Comparison of ENCODE assay signal across 34 cellular contexts in genomic region chr14:94401083-94401482, GRCh38. TPM values are rescaled to one million over a fixed set of nuclear protein-coding genes. Genes with fewer than 3 reads are reported as not detected.
A peak's percentile ranks its signal among the peaks of the same experiment; 100 is the strongest.
DNase-seq lines count a peak whose midpoint lies in the region; ATAC-seq, FAIRE-seq and TF ChIP-seq lines count a peak whose summit lies in the region.
"Had no signal": no experiment of that assay in that cellular context is flagged by ENCODE, and none has a peak within 500 bp of the region (broad histone marks: within the 10 kb centered on the region; RNA-seq: fewer than 3 reads in every experiment).

No MANE protein-coding gene starts in this region.

- H3K4me3 Mint-ChIP-seq in natural killer cell treated with Interleukin-12 subunit alpha and Interleukin-12 subunit beta and Interleukin-15 and Interleukin-18, amount 100 ng/mL, for 72 hours: no peak overlapping the region
- no peak overlapping the region for H3K4me3 Mint-ChIP-seq in activated CD4-positive, alpha-beta T cell treated with anti-CD3 and anti-CD28 coated beads for 36 hours
- H3K4me3 Mint-ChIP-seq: activated B cell treated with CpG ODN at 0.5 μM for 24 hours; activated naive CD4-positive, alpha-beta T cell treated with anti-CD3 and anti-CD28 coated beads, Interleukin-2, amount 10 ng/mL, durations not matched to agents 7 days and 5 days; activated T-helper 1 cell treated with anti-CD3 and anti-CD28 coated beads, Interleukin-12 subunit alpha, Interleukin-12 subunit beta, Interleukin-2, Interleukin-4 antibody, amounts not matched to agents 30 ng/mL and 10 ng/mL and 1 ng/mL, durations not matched to agents 14 hours and 24 hours and 36 hours; central memory CD8-positive, alpha-beta T cell; H9; natural killer cell; stimulated activated effector memory CD8-positive, alpha-beta T cell treated with anti-CD3 and anti-CD28 coated beads, Interleukin-12 subunit alpha, Interleukin-12 subunit beta, amount 100 ng/mL, for 72 hours had no signal

- CTCF ChIA-PET in activated CD4-positive, alpha-beta T cell treated with anti-CD3 and anti-CD28 coated beads for 36 hours (lab: Charles Lee): interaction anchor here (0.8 to 0.9 kb wide), 2 partner anchors 26 to 33 kb away, joined by 3 read pairs; no protein-coding TSS in a partner anchor

- H3K9me3 ChIP-seq in HAP-1: 0 out of 2 replicates have a peak, but pooled peaks cover 2% of the 10 kb centered on the region
- H3K9me3 ChIP-seq: right atrium auricular region, upper lobe of left lung had no signal

- DNase-seq in EH (ENCODE audit: low read depth): peak; percentile 63
- peak; percentile 44 for DNase-seq in RCC 7860 (ENCODE audit: low spot score)
- DNase-seq in astrocyte of the spinal cord (ENCODE audit: low read depth, low spot score): peak; percentile 26
- DNase-seq in kidney tubule cell (ENCODE audit: low spot score): peak; percentile 75
- DNase-seq in HAP-1 (ENCODE audit: low spot score in 2 of 2): no peak
- DNase-seq in natural killer cell treated with Interleukin-12 subunit alpha and Interleukin-12 subunit beta and Interleukin-15 and Interleukin-18, amount 100 ng/mL, for 72 hours (ENCODE audit: low spot score): no peak
- no peak for DNase-seq in activated CD4-positive, alpha-beta T cell treated with anti-CD3 and anti-CD28 coated beads for 36 hours
- DNase-seq in NCI-H2081 treated with DMSO at 0.1 percent for 48 hours (lab: John Stamatoyannopoulos, UW): no peak
- DNase-seq: activated B cell treated with CpG ODN at 0.5 μM for 24 hours; activated CD4-positive, alpha-beta T cell treated with anti-CD3 and anti-CD28 coated beads, Interleukin-2, amount 50 U/mL, for 48 hours; activated CD8-positive, alpha-beta memory T cell treated with anti-CD3 and anti-CD28 coated beads, Interleukin-2, amount 50 U/mL, for 4 hours; activated naive CD4-positive, alpha-beta T cell treated with anti-CD3 and anti-CD28 coated beads, Interleukin-2, amount 10 ng/mL, durations not matched to agents 7 days and 5 days; amniotic stem cell; dermis blood vessel endothelial cell; H9; natural killer cell; NCI-H1436 treated with DMSO at 0.1 percent for 48 hours; NCI-H2107; NCI-H446 treated with DMSO at 0.1 percent for 48 hours; NCI-H82; stimulated activated CD4-positive, alpha-beta T cell treated with anti-CD3 and anti-CD28 coated beads, Interleukin-4, amount 100 ng/mL, for 24 hours; substantia nigra; upper lobe of left lung had no signal

- no peak overlapping the region for H3K27ac Mint-ChIP-seq in natural killer cell treated with Interleukin-12 subunit alpha and Interleukin-12 subunit beta and Interleukin-15 and Interleukin-18, amount 100 ng/mL, for 72 hours
- H3K27ac Mint-ChIP-seq in activated CD4-positive, alpha-beta T cell treated with anti-CD3 and anti-CD28 coated beads for 36 hours: no peak overlapping the region
- H3K27ac Mint-ChIP-seq: activated B cell treated with CpG ODN at 0.5 μM for 24 hours; activated naive CD4-positive, alpha-beta T cell treated with anti-CD3 and anti-CD28 coated beads, Interleukin-2, amount 10 ng/mL, durations not matched to agents 7 days and 5 days; activated T-helper 1 cell treated with anti-CD3 and anti-CD28 coated beads, Interleukin-12 subunit alpha, Interleukin-12 subunit beta, Interleukin-2, Interleukin-4 antibody, amounts not matched to agents 30 ng/mL and 10 ng/mL and 1 ng/mL, durations not matched to agents 14 hours and 24 hours and 36 hours; H9; natural killer cell; stimulated activated effector memory CD8-positive, alpha-beta T cell treated with anti-CD3 and anti-CD28 coated beads, Interleukin-12 subunit alpha, Interleukin-12 subunit beta, amount 100 ng/mL, for 72 hours had no signal

- POLR2A ChIA-PET in activated CD4-positive, alpha-beta T cell treated with anti-CD3 and anti-CD28 coated beads for 36 hours (lab: Charles Lee): no interaction called here

- H3K36me3 ChIP-seq in HAP-1 (replicated peaks): no peaks in the 10 kb centered on the region
- H3K36me3 ChIP-seq: right atrium auricular region, upper lobe of left lung had no signal

- H3K27me3 ChIP-seq in HAP-1 (ENCODE audit: low read depth): no peaks in the 10 kb centered on the region
- H3K27me3 ChIP-seq: right atrium auricular region, upper lobe of left lung had no signal

- no peaks in the 10 kb centered on the region for H3K36me3 Mint-ChIP-seq in natural killer cell treated with Interleukin-12 subunit alpha and Interleukin-12 subunit beta and Interleukin-15 and Interleukin-18, amount 100 ng/mL, for 72 hours
- no peaks in the 10 kb centered on the region for H3K36me3 Mint-ChIP-seq in activated CD4-positive, alpha-beta T cell treated with anti-CD3 and anti-CD28 coated beads for 36 hours (ENCODE audit: low read depth)
- H3K36me3 Mint-ChIP-seq: activated naive CD4-positive, alpha-beta T cell treated with anti-CD3 and anti-CD28 coated beads, Interleukin-2, amount 10 ng/mL, durations not matched to agents 7 days and 5 days; natural killer cell; stimulated activated effector memory CD8-positive, alpha-beta T cell treated with anti-CD3 and anti-CD28 coated beads, Interleukin-12 subunit alpha, Interleukin-12 subunit beta, amount 100 ng/mL, for 72 hours had no signal

- H3K4me3 ChIP-seq in astrocyte of the spinal cord (ENCODE audit: low read depth, low read length): no peak overlapping the region
- no peak overlapping the region for H3K4me3 ChIP-seq in HAP-1
- H3K4me3 ChIP-seq: right atrium auricular region, upper lobe of left lung had no signal

- peaks cover 23 to 25% of the 10 kb centered on the region in 2 donors for H3K27me3 Mint-ChIP-seq in natural killer cell treated with Interleukin-12 subunit alpha and Interleukin-12 subunit beta and Interleukin-15 and Interleukin-18, amount 100 ng/mL, for 72 hours
- peaks cover 16% of the 10 kb centered on the region for H3K27me3 Mint-ChIP-seq in activated CD4-positive, alpha-beta T cell treated with anti-CD3 and anti-CD28 coated beads for 36 hours

- in situ Hi-C loops in astrocyte of the spinal cord (cut with HindIII; ENCODE audit: low sequenced_read_pairs) (no loop called here), HAP-1 (cut with MboI; ENCODE audit: low sequenced_read_pairs) (no loop called here)

- no peaks in the 10 kb centered on the region for H3K4me1 Mint-ChIP-seq in natural killer cell treated with Interleukin-12 subunit alpha and Interleukin-12 subunit beta and Interleukin-15 and Interleukin-18, amount 100 ng/mL, for 72 hours (ENCODE audit: low read depth in 2 of 2)
- H3K4me1 Mint-ChIP-seq in activated CD4-positive, alpha-beta T cell treated with anti-CD3 and anti-CD28 coated beads for 36 hours: peaks cover 4% of the 10 kb centered on the region
- H3K4me1 Mint-ChIP-seq: activated B cell treated with CpG ODN at 0.5 μM for 24 hours; activated naive CD4-positive, alpha-beta T cell treated with anti-CD3 and anti-CD28 coated beads, Interleukin-2, amount 10 ng/mL, durations not matched to agents 7 days and 5 days; central memory CD8-positive, alpha-beta T cell; natural killer cell; stimulated activated effector memory CD8-positive, alpha-beta T cell treated with anti-CD3 and anti-CD28 coated beads, Interleukin-12 subunit alpha, Interleukin-12 subunit beta, amount 100 ng/mL, for 72 hours had no signal

- no peak for FAIRE-seq in RCC 7860 (lab: Jason Lieb, UNC)
- FAIRE-seq: islet of Langerhans had no signal

- H3K4me1 ChIP-seq in HAP-1: peaks cover 37% of the 10 kb centered on the region
- H3K4me1 ChIP-seq: parathyroid adenoma, right atrium auricular region had no signal

- no peak for TF ChIP-seq CTCF in astrocyte of the spinal cord (IDR thresholded peaks at IDR 0.05; ENCODE audit: low read depth, low read length)

- ATAC-seq in natural killer cell treated with Interleukin-12 subunit alpha and Interleukin-12 subunit beta and Interleukin-15 and Interleukin-18, amount 100 ng/mL, for 72 hours: no peak
- ATAC-seq in activated CD4-positive, alpha-beta T cell treated with anti-CD3 and anti-CD28 coated beads for 36 hours: no peak
- ATAC-seq: natural killer cell; Right ventricle myocardium inferior; stimulated activated effector memory CD8-positive, alpha-beta T cell treated with anti-CD3 and anti-CD28 coated beads, Interleukin-12 subunit alpha, Interleukin-12 subunit beta, amount 100 ng/mL, for 72 hours had no signal

- intact Hi-C loops in activated CD4-positive, alpha-beta T cell treated with anti-CD3 and anti-CD28 coated beads for 36 hours (cut with DNase I, micrococcal nuclease): no loop called here

- H3K9me3 Mint-ChIP-seq in natural killer cell treated with Interleukin-12 subunit alpha and Interleukin-12 subunit beta and Interleukin-15 and Interleukin-18, amount 100 ng/mL, for 72 hours: no peaks in the 10 kb centered on the region
- no peaks in the 10 kb centered on the region for H3K9me3 Mint-ChIP-seq in activated CD4-positive, alpha-beta T cell treated with anti-CD3 and anti-CD28 coated beads for 36 hours (ENCODE audit: low read depth)
- H3K9me3 Mint-ChIP-seq: activated naive CD4-positive, alpha-beta T cell treated with anti-CD3 and anti-CD28 coated beads, Interleukin-2, amount 10 ng/mL, durations not matched to agents 7 days and 5 days; activated T-helper 1 cell treated with anti-CD3 and anti-CD28 coated beads, Interleukin-12 subunit alpha, Interleukin-12 subunit beta, Interleukin-2, Interleukin-4 antibody, amounts not matched to agents 30 ng/mL and 10 ng/mL and 1 ng/mL, durations not matched to agents 14 hours and 24 hours and 36 hours; central memory CD8-positive, alpha-beta T cell; natural killer cell; stimulated activated effector memory CD8-positive, alpha-beta T cell treated with anti-CD3 and anti-CD28 coated beads, Interleukin-12 subunit alpha, Interleukin-12 subunit beta, amount 100 ng/mL, for 72 hours had no signal

RNA-seq across cellular contexts. Expression of gene SERPINA1, which starts 12.7 kb away (rescaled TPM):
- under 1 TPM in 1 of 2 donors, not detected in 1; 0.38 TPM for total RNA-seq in natural killer cell treated with Interleukin-12 subunit alpha and Interleukin-12 subunit beta and Interleukin-15 and Interleukin-18, amount 100 ng/mL, for 72 hours
- 100 to 1,000 TPM; 102 to 140 TPM for total RNA-seq in activated CD4-positive, alpha-beta T cell treated with anti-CD3 and anti-CD28 coated beads for 36 hours
- total RNA-seq: A673; activated T-helper 1 cell treated with anti-CD3 and anti-CD28 coated beads, Interleukin-12 subunit alpha, Interleukin-12 subunit beta, Interleukin-2, Interleukin-4 antibody, amounts not matched to agents 30 ng/mL and 10 ng/mL and 1 ng/mL, durations not matched to agents 14 hours and 24 hours and 36 hours; H9 had no signal

RNA-seq across cellular contexts. Expression of gene SERPINA2, which starts 34.6 kb away (rescaled TPM):
- total RNA-seq in natural killer cell treated with Interleukin-12 subunit alpha and Interleukin-12 subunit beta and Interleukin-15 and Interleukin-18, amount 100 ng/mL, for 72 hours: not detected
- total RNA-seq in activated CD4-positive, alpha-beta T cell treated with anti-CD3 and anti-CD28 coated beads for 36 hours: not detected
- total RNA-seq: A673; activated B cell treated with CpG ODN at 0.5 μM for 24 hours; activated T-helper 1 cell treated with anti-CD3 and anti-CD28 coated beads, Interleukin-12 subunit alpha, Interleukin-12 subunit beta, Interleukin-2, Interleukin-4 antibody, amounts not matched to agents 30 ng/mL and 10 ng/mL and 1 ng/mL, durations not matched to agents 14 hours and 24 hours and 36 hours; dermis blood vessel endothelial cell; glomerular endothelial cell; H9; lower leg skin; natural killer cell; right atrium auricular region; Right ventricle myocardium inferior; upper lobe of left lung had no signal

RNA-seq across cellular contexts. Expression of gene SERPINA11, which starts 51.5 kb away (rescaled TPM):
- total RNA-seq in natural killer cell treated with Interleukin-12 subunit alpha and Interleukin-12 subunit beta and Interleukin-15 and Interleukin-18, amount 100 ng/mL, for 72 hours: not detected
- total RNA-seq in activated CD4-positive, alpha-beta T cell treated with anti-CD3 and anti-CD28 coated beads for 36 hours: not detected
- total RNA-seq: A673; activated B cell treated with CpG ODN at 0.5 μM for 24 hours; activated T-helper 1 cell treated with anti-CD3 and anti-CD28 coated beads, Interleukin-12 subunit alpha, Interleukin-12 subunit beta, Interleukin-2, Interleukin-4 antibody, amounts not matched to agents 30 ng/mL and 10 ng/mL and 1 ng/mL, durations not matched to agents 14 hours and 24 hours and 36 hours; dermis blood vessel endothelial cell; glomerular endothelial cell; H9; mononuclear cell; natural killer cell; right atrium auricular region; Right ventricle myocardium inferior; upper lobe of left lung had no signal

Comparison
In these comparisons a context has a peak if more than half of its experiments do, and no peak if none do; other contexts are left out.
1. DNase-seq: peak in EH (single experiment), RCC 7860 (single experiment), astrocyte of the spinal cord (single experiment) and kidney tubule cell (single experiment); none in HAP-1 (0 of 2), natural killer cell treated with Interleukin-12 subunit alpha and Interleukin-12 subunit beta and Interleukin-15 and Interleukin-18, amount 100 ng/mL, for 72 hours (single experiment), activated CD4-positive, alpha-beta T cell treated with anti-CD3 and anti-CD28 coated beads for 36 hours (single experiment) and NCI-H2081 treated with DMSO at 0.1 percent for 48 hours (single experiment).
2. RNA of gene SERPINA1, which starts 12.7 kb away (total RNA-seq): 102 to 140 TPM in activated CD4-positive, alpha-beta T cell treated with anti-CD3 and anti-CD28 coated beads for 36 hours; 0.38 TPM in natural killer cell treated with Interleukin-12 subunit alpha and Interleukin-12 subunit beta and Interleukin-15 and Interleukin-18, amount 100 ng/mL, for 72 hours; every median in the first group is over 10 times any median in the second.